8 cellular contexts compared by ENCODE assay signal in the genomic region with DNA sequence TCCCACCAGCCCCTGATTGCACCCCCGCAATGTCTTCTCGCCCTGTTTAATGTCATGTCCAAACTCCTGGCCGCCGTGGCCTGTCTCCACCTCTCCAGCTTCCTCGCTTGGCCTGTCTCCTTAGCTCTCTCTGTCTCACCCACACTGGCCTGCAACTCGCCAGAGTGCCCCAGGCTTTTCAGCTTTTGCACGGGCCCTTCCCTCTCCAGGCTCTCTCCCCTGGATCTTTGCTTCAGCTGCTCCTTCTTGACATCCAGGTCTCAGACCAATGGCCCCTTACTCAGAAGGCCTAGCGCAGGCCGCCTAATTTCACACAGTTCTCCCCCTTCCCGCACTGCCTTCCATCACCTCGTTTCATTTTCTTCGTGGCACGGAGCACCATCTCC. TPM values are rescaled to one million over a fixed set of nuclear protein-coding genes. Genes with fewer than 3 reads are reported as not detected.
DNase-seq lines count a peak whose midpoint lies in the region; ATAC-seq, FAIRE-seq and TF ChIP-seq lines count a peak whose summit lies in the region.

No MANE protein-coding gene starts in this region.

- H3K36me3 ChIP-seq in BLaER1, result peaks cover 9% of the 10 kb centered on the region
- H3K36me3 ChIP-seq in PC-9 (ENCODE audit: low read depth), result no peaks in the 10 kb centered on the region

- H4K20me1 ChIP-seq in BLaER1 (no peaks in the 10 kb centered on the region), PC-9 (ENCODE audit: insufficient read depth) (no peaks in the 10 kb centered on the region)

- POLR2A ChIA-PET in PC-9 (lab: Charles Lee; ENCODE audit: unreplicated experiment), result interaction anchor here (0.7 kb wide), 1 partner anchor 1054 kb away, joined by 3 read pairs; no protein-coding TSS in a partner anchor

- H3K4me3 ChIP-seq in BLaER1 (peak overlapping the region; percentile 93), PC-9 (peak overlapping the region; percentile 84)

- TSS peak; percentile 53 for BruUV-seq in PC-9 (replicated peaks; lab: Mats Ljungman, UMichigan)

- FAIRE-seq in urothelium cell line (lab: Jason Lieb, UNC), result no peak

- TF ChIP-seq CTCF in PC-9 (conservative IDR thresholded peaks at IDR 0.05), result no peak

- DNase-seq in PC-9 (no peak), ecto neural progenitor cell (ENCODE audit: low spot score) (peak; percentile 51), midbrain (lab: John Stamatoyannopoulos, UW) (peak; percentile 42), urothelium cell line (ENCODE audit: low spot score) (peak; percentile 11), GM19240 (ENCODE audit: insufficient read length, low spot score) (no peak)

- peaks cover 18% of the 10 kb centered on the region for H3K79me2 ChIP-seq in PC-9 (ENCODE audit: low read depth)

- no peaks in the 10 kb centered on the region for H3K27me3 ChIP-seq in BLaER1
- no peaks in the 10 kb centered on the region for H3K27me3 ChIP-seq in PC-9 (ENCODE audit: insufficient read depth, low read depth)

- intact Hi-C loops in PC-9 (cut with micrococcal nuclease; ENCODE audit: unreplicated experiment), result loop anchor here (1.0 kb wide), 1 partner anchor 188 kb away; the partner anchor contains the start of gene SSBP1

- CTCF ChIA-PET in PC-9 (lab: Charles Lee), result interaction anchor here (0.6 kb wide), 1 partner anchor 1828 kb away, joined by 3 read pairs; no protein-coding TSS in a partner anchor

- H3K9me3 ChIP-seq in BLaER1, result no peaks in the 10 kb centered on the region
- H3K9me3 ChIP-seq in PC-9 (ENCODE audit: insufficient read depth, low read depth), result no peaks in the 10 kb centered on the region

- peak overlapping the region; percentile 86 for H3K9ac ChIP-seq in BLaER1

- peak; percentile 16 for ATAC-seq in GM21381 (IDR thresholded peaks at IDR 0.05; ENCODE audit: unreplicated experiment)
- no peak for ATAC-seq in HG03460 (IDR thresholded peaks at IDR 0.05; ENCODE audit: unreplicated experiment)

- no peaks in the 10 kb centered on the region for H3K9me2 ChIP-seq in PC-9 (ENCODE audit: insufficient read depth)

- peak overlapping the region; percentile 93 for H2AFZ ChIP-seq in PC-9

- H3K4me1 ChIP-seq in BLaER1 (peaks cover 34% of the 10 kb centered on the region), PC-9 (replicated peaks; ENCODE audit: insufficient read depth) (peaks cover 10% of the 10 kb centered on the region)

- H3K27ac ChIP-seq in BLaER1 (peak overlapping the region; percentile 88), PC-9 (no peak overlapping the region)

- H3K4me2 ChIP-seq in BLaER1 (peak overlapping the region; percentile 90), PC-9 (peak overlapping the region; percentile 94)

- H3F3A ChIP-seq in PC-9 (ENCODE audit: insufficient read depth, low read depth), result no peaks in the 10 kb centered on the region

RNA-seq across cellular contexts. Expression of gene AGK, which starts 0.5 kb away (rescaled TPM):
- total RNA-seq in PC-9 (2021), result 35.6 and 44.1 TPM in 2 replicates

Comparison
In these comparisons a context has a peak if more than half of its experiments do, and no peak if none do; other contexts are left out.
1. DNase-seq: peak in ecto neural progenitor cell (single experiment), midbrain (single experiment) and urothelium cell line (single experiment); none in PC-9 (0 of 2) and GM19240 (single experiment).